In genomic region chr2:191714925-191715324, GRCh38 we compare ENCODE assay signal across 18 cellular contexts.
"Had no signal": no experiment of that assay in that cellular context is flagged by ENCODE, and none has a peak within 500 bp of the region (broad histone marks: within the 10 kb centered on the region; RNA-seq: fewer than 3 reads in every experiment).

No MANE protein-coding gene starts in this region.

- H3K36me3 ChIP-seq: colonic mucosa, esophagus squamous epithelium, left lung, neutrophil, right atrium auricular region, thyroid gland had no signal

- H3K27me3 ChIP-seq: colonic mucosa, esophagus squamous epithelium, left lung, neutrophil, right atrium auricular region, thyroid gland had no signal

- H3K4me1 ChIP-seq: colonic mucosa, esophagus squamous epithelium, left lung, right atrium auricular region, thyroid gland had no signal

- H3K9me3 ChIP-seq: colonic mucosa, esophagus squamous epithelium, left lung, mucosa of descending colon, neutrophil, right atrium auricular region, thyroid gland had no signal

- H3K27ac ChIP-seq: colonic mucosa, esophagus squamous epithelium, left lung, neutrophil, right atrium auricular region, skin epidermis, thyroid gland had no signal

- H3K4me3 ChIP-seq: colonic mucosa, esophagus squamous epithelium, left lung, mucosa of descending colon, right atrium auricular region, skin epidermis, thyroid gland had no signal

- DNase-seq: activated CD4-positive, alpha-beta T cell treated with anti-CD3 and anti-CD28 coated beads, Interleukin-2, amount 10 ng/mL, durations not matched to agents 24 days and 14 days; activated gamma-delta T cell treated with Interleukin-2 at 50 U/mL for 16 hours; amniotic stem cell; caudate nucleus; colonic mucosa; esophagus squamous epithelium; hippocampal formation; kidney; left lung; mucosa of descending colon; naive thymus-derived CD4-positive, alpha-beta T cell; stimulated activated CD4-positive, alpha-beta T cell treated with anti-CD3 and anti-CD28 coated beads, Interleukin-15, amount 100 ng/mL, for 24 hours; stimulated activated CD4-positive, alpha-beta T cell treated with anti-CD3 and anti-CD28 coated beads, Interleukin-4, amount 100 ng/mL, for 1 hour; stimulated activated naive B cell treated with anti-CD40 and anti-IgM and Interleukin-4, amounts not matched to agents 10 μg/mL and 1 μg/mL and 100 μg/mL, for 72 hours; thyroid gland had no signal
